8 cellular contexts compared by ENCODE assay signal in genomic region chr2:111119004-111119846, GRCh38. TPM values are rescaled to one million over a fixed set of nuclear protein-coding genes. Genes with fewer than 3 reads are reported as not detected.
DNase-seq lines count a peak whose midpoint lies in the region; ATAC-seq, FAIRE-seq and TF ChIP-seq lines count a peak whose summit lies in the region.

No MANE protein-coding gene starts in this region.

- CTCF ChIA-PET in A549 (lab: Yijun Ruan, JAX), result interaction anchor here (0.9 to 1.5 kb wide), 3 partner anchors 11 to 266 kb away, joined by 3 to 4 read pairs (median 3); no protein-coding TSS in a partner anchor
- CTCF ChIA-PET in T-cell (lab: Charles Lee), result interaction anchor here in 1 of 2 donors (0.9 kb wide), 1 partner anchor 36 kb away, joined by 3 read pairs; no protein-coding TSS in a partner anchor

- peaks cover 26 to 46% of the 10 kb centered on the region in 2 donors for H3K27me3 Mint-ChIP-seq in T-cell
- H3K27me3 Mint-ChIP-seq in naive B cell, result peaks cover 25 to 50% (median 28%) of the 10 kb centered on the region in 3 donors

- H3K27me3 ChIP-seq in transverse colon, result peaks cover 43% of the 10 kb centered on the region

- H3K36me3 Mint-ChIP-seq in T-cell (peaks cover 2% of the 10 kb centered on the region), naive B cell (no peaks in the 10 kb centered on the region)

- H3K9me3 ChIP-seq in A549 (no peaks in the 10 kb centered on the region), transverse colon (no peaks in the 10 kb centered on the region)

- H3K27ac ChIP-seq in A549, result peak overlapping the region; percentile 91 to 94; a peak in 5 of 6 replicates
- peak overlapping the region; percentile 85 to 90 (median 88) for H3K27ac ChIP-seq in transverse colon

- TF ChIP-seq POLR2A in A549 (IDR thresholded peaks at IDR 0.05; ENCODE audit: low read length) (no peak), transverse colon (IDR thresholded peaks at IDR 0.05) (no peak)

- in situ Hi-C loops in transverse colon (cut with MboI; ENCODE audit: low pct_ligation_motif_present in 1 of 4, low pct_unique_long_range_greater_than_20kb in 1 of 4, low sequenced_read_pairs in 3 of 4), result loop anchor here in 3 of 4 donors (10.0 to 25.0 kb wide), 4 partner anchors 304 to 593 kb away; no protein-coding TSS in a partner anchor

- intact Hi-C loops in transverse colon (cut with DNase I; ENCODE audit: low total_unique reads), result no loop called here

- H3K9me3 Mint-ChIP-seq in T-cell, result no peaks in the 10 kb centered on the region
- H3K9me3 Mint-ChIP-seq in naive B cell, result no peaks in the 10 kb centered on the region

- H3K4me2 ChIP-seq in A549, result peak overlapping the region; percentile 84; the same call in 2 of the 3 replicates

- TF ChIP-seq RAD21 in A549 (conservative IDR thresholded peaks at IDR 0.05 in 1 of 2, IDR thresholded peaks at IDR 0.05 in 1 of 2), result no peak

- H3K4me3 ChIP-seq in A549 (no peak overlapping the region), choroid plexus epithelial cell (ENCODE audit: low read depth, low read length) (peak overlapping the region; percentile 86), transverse colon (peak overlapping the region in 3 of 4 donors; percentile 69 to 73 (median 70))

- peaks cover 21% of the 10 kb centered on the region for H3K4me1 ChIP-seq in A549
- peaks cover 11 to 59% (median 47%) of the 10 kb centered on the region in 4 donors for H3K4me1 ChIP-seq in transverse colon

- H3K4me1 Mint-ChIP-seq in T-cell, result peaks cover 40 to 51% (median 51%) of the 10 kb centered on the region in 3 donors
- H3K4me1 Mint-ChIP-seq in naive B cell, result peaks cover 34 to 54% (median 43%) of the 10 kb centered on the region in 3 donors

- ATAC-seq in A549 (no peak), T-cell (replicated peaks in 1 of 4) (no peak), naive B cell (ENCODE audit: low read depth in 2 of 2) (no peak), GM18909 (IDR thresholded peaks at IDR 0.05; ENCODE audit: poor library complexity, unreplicated experiment) (no peak)

- H3K27ac Mint-ChIP-seq in T-cell (peak overlapping the region; percentile 11 to 69), naive B cell (peak overlapping the region; percentile 39 to 97 (median 90))

- H3K4me3 Mint-ChIP-seq in T-cell, result peak overlapping the region; percentile 77 to 95 (median 82)
- peak overlapping the region; percentile 89 to 99 (median 95) for H3K4me3 Mint-ChIP-seq in naive B cell

- TF ChIP-seq EP300 in A549 (IDR thresholded peaks at IDR 0.05) (no peak), transverse colon (IDR thresholded peaks at IDR 0.05; ENCODE audit: low read depth) (no peak)

- DNase-seq in A549 (ENCODE audit: low read depth in 1 of 2, low spot score in 1 of 2) (no peak), T-cell (peak in 20 of 34 experiments; percentile 3 to 41 (median 20)), choroid plexus epithelial cell (ENCODE audit: low read depth) (peak; percentile 24), naive B cell (peak; percentile 33), transverse colon (peak; percentile 50), D721Med (ENCODE audit: insufficient read length, low spot score) (no peak), NCI-H2196 (lab: John Stamatoyannopoulos, UW; ENCODE audit: unreplicated experiment) (no peak)

- FAIRE-seq in A549 (lab: Jason Lieb, UNC) (no peak), D721Med (lab: Jason Lieb, UNC) (no peak)

- 98% methylated on average over 75 of the region's 75 CpGs for WGBS in A549 (ENCODE audit: missing lambda C conversion rate)
- 14% methylated on average over 59 of the region's 75 CpGs; no CpG with 5 or more reads in 1 of the 2 donors for WGBS in transverse colon (ENCODE audit: low coverage in 1 of 2), 2 donors

- POLR2A ChIA-PET in A549 (lab: Yijun Ruan, JAX), result no interaction called here
- POLR2A ChIA-PET in T-cell (lab: Charles Lee), result no interaction called here

- TF ChIP-seq CTCF in A549 (IDR thresholded peaks at IDR 0.05) (no peak), choroid plexus epithelial cell (conservative IDR thresholded peaks at IDR 0.05; ENCODE audit: low read depth, low read length) (no peak), transverse colon (IDR thresholded peaks at IDR 0.05) (no peak), D721Med (IDR thresholded peaks at IDR 0.05; ENCODE audit: insufficient read depth, missing control alignments) (no peak)

- H3K36me3 ChIP-seq in transverse colon, result peaks cover 0 to 3% (median 0%) of the 10 kb centered on the region in 4 donors

TF ChIP-seq in A549, 52 proteins besides CTCF, POLR2A, EP300 and RAD21:
- no peak for TF ChIP-seq NFE2L2 (conservative IDR thresholded peaks at IDR 0.05; ENCODE audit: low read length)
- no peak for TF ChIP-seq EHF (CRISPR knock-in tag; IDR thresholded peaks at IDR 0.05)
- TF ChIP-seq ELK1 (IDR thresholded peaks at IDR 0.05; ENCODE audit: low read depth, low read length), result no peak
- TF ChIP-seq NPAS2 (CRISPR knock-in tag; IDR thresholded peaks at IDR 0.05; ENCODE audit: borderline replicate concordance), result no peak
- no peak for TF ChIP-seq HOXB5 (CRISPR knock-in tag; IDR thresholded peaks at IDR 0.05)
- TF ChIP-seq ZSCAN20 (CRISPR knock-in tag; IDR thresholded peaks at IDR 0.05), result no peak
- TF ChIP-seq MAZ (IDR thresholded peaks at IDR 0.05; ENCODE audit: borderline replicate concordance, low read depth, low read length), result no peak
- TF ChIP-seq, protein P1, sequence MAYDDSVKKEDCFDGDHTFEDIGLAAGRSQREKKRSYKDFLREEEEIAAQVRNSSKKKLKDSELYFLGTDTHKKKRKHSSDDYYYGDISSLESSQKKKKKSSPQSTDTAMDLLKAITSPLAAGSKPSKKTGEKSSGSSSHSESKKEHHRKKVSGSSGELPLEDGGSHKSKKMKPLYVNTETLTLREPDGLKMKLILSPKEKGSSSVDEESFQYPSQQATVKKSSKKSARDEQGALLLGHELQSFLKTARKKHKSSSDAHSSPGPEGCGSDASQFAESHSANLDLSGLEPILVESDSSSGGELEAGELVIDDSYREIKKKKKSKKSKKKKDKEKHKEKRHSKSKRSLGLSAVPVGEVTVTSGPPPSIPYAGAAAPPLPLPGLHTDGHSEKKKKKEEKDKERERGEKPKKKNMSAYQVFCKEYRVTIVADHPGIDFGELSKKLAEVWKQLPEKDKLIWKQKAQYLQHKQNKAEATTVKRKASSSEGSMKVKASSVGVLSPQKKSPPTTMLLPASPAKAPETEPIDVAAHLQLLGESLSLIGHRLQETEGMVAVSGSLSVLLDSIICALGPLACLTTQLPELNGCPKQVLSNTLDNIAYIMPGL (CRISPR knock-in tag; IDR thresholded peaks at IDR 0.05; ENCODE audit: borderline replicate concordance), result no peak
- TF ChIP-seq HES2 (IDR thresholded peaks at IDR 0.05), result no peak
- no peak for TF ChIP-seq ESRRA (IDR thresholded peaks at IDR 0.05; ENCODE audit: borderline replicate concordance, low read length)
- TF ChIP-seq FOSB (CRISPR knock-in tag; IDR thresholded peaks at IDR 0.05), result no peak
- no peak for TF ChIP-seq RNF2 (IDR thresholded peaks at IDR 0.05; ENCODE audit: borderline replicate concordance, low read depth)
- TF ChIP-seq HOXB13 (CRISPR knock-in tag; IDR thresholded peaks at IDR 0.05; ENCODE audit: low read depth), result no peak
- no peak for TF ChIP-seq ZFP36 (IDR thresholded peaks at IDR 0.05; ENCODE audit: borderline replicate concordance, partially characterized antibody)
- no peak for TF ChIP-seq MYC (IDR thresholded peaks at IDR 0.05; ENCODE audit: borderline replicate concordance, low read length)
- TF ChIP-seq, protein P2, sequence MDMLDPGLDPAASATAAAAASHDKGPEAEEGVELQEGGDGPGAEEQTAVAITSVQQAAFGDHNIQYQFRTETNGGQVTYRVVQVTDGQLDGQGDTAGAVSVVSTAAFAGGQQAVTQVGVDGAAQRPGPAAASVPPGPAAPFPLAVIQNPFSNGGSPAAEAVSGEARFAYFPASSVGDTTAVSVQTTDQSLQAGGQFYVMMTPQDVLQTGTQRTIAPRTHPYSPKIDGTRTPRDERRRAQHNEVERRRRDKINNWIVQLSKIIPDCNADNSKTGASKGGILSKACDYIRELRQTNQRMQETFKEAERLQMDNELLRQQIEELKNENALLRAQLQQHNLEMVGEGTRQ (IDR thresholded peaks at IDR 0.05), result no peak
- TF ChIP-seq ZC3H11A (IDR thresholded peaks at IDR 0.05), result no peak
- TF ChIP-seq, protein P3, sequence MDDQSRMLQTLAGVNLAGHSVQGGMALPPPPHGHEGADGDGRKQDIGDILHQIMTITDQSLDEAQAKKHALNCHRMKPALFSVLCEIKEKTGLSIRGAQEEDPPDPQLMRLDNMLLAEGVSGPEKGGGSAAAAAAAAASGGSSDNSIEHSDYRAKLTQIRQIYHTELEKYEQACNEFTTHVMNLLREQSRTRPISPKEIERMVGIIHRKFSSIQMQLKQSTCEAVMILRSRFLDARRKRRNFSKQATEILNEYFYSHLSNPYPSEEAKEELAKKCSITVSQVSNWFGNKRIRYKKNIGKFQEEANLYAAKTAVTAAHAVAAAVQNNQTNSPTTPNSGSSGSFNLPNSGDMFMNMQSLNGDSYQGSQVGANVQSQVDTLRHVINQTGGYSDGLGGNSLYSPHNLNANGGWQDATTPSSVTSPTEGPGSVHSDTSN (IDR thresholded peaks at IDR 0.05), result no peak
- TF ChIP-seq RFX5 (IDR thresholded peaks at IDR 0.05), result no peak

RNA-seq across cellular contexts. Expression of gene BCL2L11, which starts 1.5 kb away (rescaled TPM):
- polyA plus RNA-seq in A549 (2011; rRNA removed) (7.4 and 14.5 TPM in 2 replicates), A549 (2017; fragmentation: RNase III; extraction: RNeasy Plus Mini Kit Qiagen cat#74134 plus additional on column Dnase treatment) (9.6 to 17.4 TPM (median 14.5 TPM) in 3 replicates), naive B cell (ENCODE audit: low read depth in 6 of 6) (10 to 100 TPM; 17.2 to 29.7 (median 20.2) TPM)
- polyA plus RNA-seq in A549 (2012; cell fraction: cytosol; rRNA removed), result 3.7 and 5.8 TPM in 2 replicates
- 4.8 and 5.9 TPM in 2 replicates for polyA plus RNA-seq in A549 (2012; cell fraction: nucleus; rRNA removed)
- 15.2 and 16.4 TPM in 2 replicates for polyA minus RNA-seq in A549 (2011; rRNA and poly(A)+ RNA removed)
- total RNA-seq in T-cell (10 to 100 TPM; 24.1 to 47.0 (median 34.6) TPM), transverse colon (10 to 100 TPM in 3 of 4 donors, 1 to 10 TPM in 1; 8.8 to 41.8 (median 36.1) TPM)

Comparison
In these comparisons a context has a peak if more than half of its experiments do, and no peak if none do; other contexts are left out.
1. DNase-seq: peak in T-cell (20 of 34), choroid plexus epithelial cell (single experiment), naive B cell (single experiment) and transverse colon (single experiment); none in A549 (0 of 2), D721Med (single experiment) and NCI-H2196 (single experiment).